ENCODE assay signal across 8 cellular contexts in genomic region chr10:110568055-110568735, GRCh38.
DNase-seq lines count a peak whose midpoint lies in the region; ATAC-seq and TF ChIP-seq lines count a peak whose summit lies in the region.

No MANE protein-coding gene starts in this region.

- peak overlapping the region; percentile 93 for H3K4me3 ChIP-seq in brain microvascular endothelial cell (ENCODE audit: low read depth, low read length)

- H3K27ac ChIP-seq in C4-2B (peak overlapping the region; percentile 99), brain microvascular endothelial cell (peak overlapping the region; percentile 96)

- peak; percentile 42 for DNase-seq in T-helper 9 cell
- no peak for DNase-seq in brain microvascular endothelial cell
- peak; percentile 72 for DNase-seq in islet precursor cell
- DNase-seq in stimulated activated CD4-positive, alpha-beta T cell treated with anti-CD3 and anti-CD28 coated beads, Interleukin-12 subunit alpha, Interleukin-12 subunit beta, amount 100 ng/mL, for 48 hours (ENCODE audit: low read depth in 2 of 3, low spot score in 1 of 3), result peak; percentile 32 to 41 (median 41)
- no peak for DNase-seq in GM19240 (ENCODE audit: insufficient read length, low spot score)

- in situ Hi-C loops in brain microvascular endothelial cell (cut with HindIII; ENCODE audit: low pct_ligation_motif_present, low sequenced_read_pairs), result no loop called here

- ATAC-seq in GM19395 (IDR thresholded peaks at IDR 0.05; ENCODE audit: unreplicated experiment) (peak; percentile 43), HG03457 (IDR thresholded peaks at IDR 0.05; ENCODE audit: unreplicated experiment) (peak; percentile 29)

- TF ChIP-seq CTCF in C4-2B (conservative IDR thresholded peaks at IDR 0.05), result no peak
- no peak for TF ChIP-seq CTCF in brain microvascular endothelial cell (IDR thresholded peaks at IDR 0.05; ENCODE audit: low read depth, low read length, missing control alignments)

- no peaks in the 10 kb centered on the region for H3K27me3 ChIP-seq in brain microvascular endothelial cell (replicated peaks)

- no peaks in the 10 kb centered on the region for H3K36me3 ChIP-seq in brain microvascular endothelial cell (replicated peaks)

Comparison
In these comparisons a context has a peak if more than half of its experiments do, and no peak if none do; other contexts are left out.
1. DNase-seq: peak in T-helper 9 cell (single experiment), islet precursor cell (single experiment) and stimulated activated CD4-positive, alpha-beta T cell treated with anti-CD3 and anti-CD28 coated beads, Interleukin-12 subunit alpha, Interleukin-12 subunit beta, amount 100 ng/mL, for 48 hours (3 of 3); none in brain microvascular endothelial cell (single experiment) and GM19240 (single experiment).